Comparison of ENCODE assay signal across 20 cellular contexts in the genomic region with DNA sequence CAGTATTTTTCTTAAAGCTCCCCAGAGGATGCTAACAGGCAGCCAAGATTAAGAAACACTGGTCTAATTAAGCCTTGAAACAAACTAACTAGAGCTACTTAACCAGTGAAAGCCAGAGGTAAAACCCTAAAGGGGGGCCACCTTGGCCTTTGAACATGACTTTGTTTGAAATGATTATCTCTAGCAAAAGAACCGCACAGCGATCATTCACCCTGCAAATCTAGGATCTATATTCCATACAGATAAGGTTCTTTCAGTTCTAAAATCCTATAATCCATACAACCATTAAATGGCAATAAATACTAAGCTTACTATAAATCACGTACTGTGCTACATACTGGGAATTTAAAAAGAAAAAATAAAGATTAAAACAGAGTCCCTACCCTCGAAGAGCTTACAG.
"Had no signal": no experiment of that assay in that cellular context is flagged by ENCODE, and none has a peak within 500 bp of the region (broad histone marks: within the 10 kb centered on the region; RNA-seq: fewer than 3 reads in every experiment).

No MANE protein-coding gene starts in this region.

- H3K4me3 Mint-ChIP-seq: effector memory CD8-positive, alpha-beta T cell; natural killer cell; neural crest cell; stimulated activated naive B cell treated with anti-CD40 and anti-IgM and Interleukin-4, amounts not matched to agents 10 μg/mL and 1 μg/mL and 100 μg/mL, for 72 hours; stimulated activated naive CD8-positive, alpha-beta T cell treated with anti-CD3 and anti-CD28 coated beads, Interleukin-15, Interleukin-2, amounts not matched to agents 100 ng/mL and 50 ng/mL, for 24 hours had no signal

- H3K36me3 Mint-ChIP-seq: natural killer cell; stimulated activated naive B cell treated with anti-CD40 and anti-IgM and Interleukin-4, amounts not matched to agents 10 μg/mL and 1 μg/mL and 100 μg/mL, for 72 hours had no signal

- H3K9me3 ChIP-seq: lower lobe of right lung, neutrophil, spleen, suprapubic skin, transverse colon, vagina had no signal

- H3K27me3 ChIP-seq: spleen, suprapubic skin, transverse colon, vagina had no signal

- H3K9me3 Mint-ChIP-seq: effector memory CD8-positive, alpha-beta T cell; natural killer cell; neural crest cell; stimulated activated naive B cell treated with anti-CD40 and anti-IgM and Interleukin-4, amounts not matched to agents 10 μg/mL and 1 μg/mL and 100 μg/mL, for 72 hours; stimulated activated naive CD8-positive, alpha-beta T cell treated with anti-CD3 and anti-CD28 coated beads, Interleukin-15, Interleukin-2, amounts not matched to agents 100 ng/mL and 50 ng/mL, for 24 hours had no signal

- H3K27ac Mint-ChIP-seq: effector memory CD8-positive, alpha-beta T cell; natural killer cell; progenitor cell of endocrine pancreas; stimulated activated naive B cell treated with anti-CD40 and anti-IgM and Interleukin-4, amounts not matched to agents 10 μg/mL and 1 μg/mL and 100 μg/mL, for 72 hours; stimulated activated naive CD8-positive, alpha-beta T cell treated with anti-CD3 and anti-CD28 coated beads, Interleukin-15, Interleukin-2, amounts not matched to agents 100 ng/mL and 50 ng/mL, for 24 hours had no signal

- DNase-seq: cerebellar nuclear complex; cortex of kidney; effector memory CD8-positive, alpha-beta T cell; foreskin melanocyte; left ventricle myocardium superior; lower lobe of right lung; natural killer cell; spleen; stimulated activated CD4-positive, alpha-beta T cell treated with anti-CD3 and anti-CD28 coated beads, Interleukin-15, amount 100 ng/mL, for 24 hours; stimulated activated CD4-positive, alpha-beta T cell treated with anti-CD3 and anti-CD28 coated beads, Interleukin-2, amount 100 ng/mL, for 48 hours; stimulated activated naive B cell treated with anti-CD40 and anti-IgM and Interleukin-4, amounts not matched to agents 10 μg/mL and 1 μg/mL and 100 μg/mL, for 72 hours; transverse colon had no signal

- H2AFZ ChIP-seq: parathyroid adenoma had no signal

- H3K9ac ChIP-seq: parathyroid adenoma had no signal

- ATAC-seq: effector memory CD8-positive, alpha-beta T cell; left ventricle myocardium superior; lower lobe of right lung; natural killer cell; sciatic nerve; stimulated activated naive B cell treated with anti-CD40 and anti-IgM and Interleukin-4, amounts not matched to agents 10 μg/mL and 1 μg/mL and 100 μg/mL, for 72 hours had no signal

- H3K36me3 ChIP-seq: lower lobe of right lung, neutrophil, spleen, suprapubic skin, transverse colon, vagina had no signal

- H3K4me1 Mint-ChIP-seq: natural killer cell; stimulated activated naive B cell treated with anti-CD40 and anti-IgM and Interleukin-4, amounts not matched to agents 10 μg/mL and 1 μg/mL and 100 μg/mL, for 72 hours had no signal

- H3K27ac ChIP-seq: lower lobe of right lung, neutrophil, parathyroid adenoma, spleen, suprapubic skin, transverse colon, vagina had no signal

- H3K4me3 ChIP-seq: lower lobe of right lung, spleen, suprapubic skin, transverse colon, vagina had no signal
